Comparison of ENCODE assay signal across 18 cellular contexts in genomic region chr12:111558107-111558376, GRCh38. TPM values are rescaled to one million over a fixed set of nuclear protein-coding genes. Genes with fewer than 3 reads are reported as not detected.
DNase-seq lines count a peak whose midpoint lies in the region; ATAC-seq and TF ChIP-seq lines count a peak whose summit lies in the region.
"Had no signal": no experiment of that assay in that cellular context is flagged by ENCODE, and none has a peak within 500 bp of the region (broad histone marks: within the 10 kb centered on the region; RNA-seq: fewer than 3 reads in every experiment).

No MANE protein-coding gene starts in this region.

- H3K79me2 ChIP-seq in PC-3 (ENCODE audit: low read length) (peaks cover 87% of the 10 kb centered on the region), osteoblast (ENCODE audit: insufficient read depth, low read length) (peaks cover 98% of the 10 kb centered on the region)

- no peaks in the 10 kb centered on the region for H3K27me3 ChIP-seq in PC-3 (ENCODE audit: low read length)
- no peaks in the 10 kb centered on the region for H3K27me3 ChIP-seq in osteoblast (ENCODE audit: insufficient read depth, low read length)
- H3K27me3 ChIP-seq: upper lobe of right lung had no signal

- H3K4me3 ChIP-seq in PC-3 (ENCODE audit: low read length) (no peak overlapping the region), astrocyte of the cerebellum (ENCODE audit: low read depth, low read length) (no peak overlapping the region), osteoblast (ENCODE audit: insufficient read depth, low read length) (no peak overlapping the region)
- H3K4me3 ChIP-seq: lower lobe of right lung, psoas muscle, upper lobe of right lung had no signal

- no peak overlapping the region for H3K9ac ChIP-seq in PC-3 (ENCODE audit: low read length)

- no peaks in the 10 kb centered on the region for H3F3A ChIP-seq in PC-3 (ENCODE audit: low read length, unreplicated experiment)

- H3K4me2 ChIP-seq in PC-3 (ENCODE audit: low read length) (peak overlapping the region; percentile 61), osteoblast (ENCODE audit: insufficient read depth, low read length) (peak overlapping the region; percentile 61)

- no peaks in the 10 kb centered on the region for H3K9me2 ChIP-seq in PC-3 (replicated peaks; ENCODE audit: low read length)

- intact Hi-C loops in PC-3 (cut with micrococcal nuclease), result loop anchor here (5.0 kb wide), 1 partner anchor 39 kb away; the partner anchor contains the start of gene ATXN2

- no TSS peak for BruUV-seq in PC-3 (replicated peaks; lab: Mats Ljungman, UMichigan)

- in situ Hi-C loops in ACHN (cut with HindIII; ENCODE audit: low pct_ligation_motif_present, low pct_unique_long_range_greater_than_20kb, low sequenced_read_pairs), result no loop called here
- in situ Hi-C loops in astrocyte of the cerebellum (cut with HindIII; ENCODE audit: low sequenced_read_pairs), result no loop called here

- POLR2A ChIA-PET in PC-3 (lab: Charles Lee; ENCODE audit: unreplicated experiment), result no interaction called here

- no peak for TF ChIP-seq CTCF in PC-3 (conservative IDR thresholded peaks at IDR 0.05; ENCODE audit: low read depth, low read length)
- TF ChIP-seq CTCF in astrocyte of the cerebellum (IDR thresholded peaks at IDR 0.05; ENCODE audit: low read depth, low read length, missing control alignments), result no peak
- no peak for TF ChIP-seq CTCF in osteoblast (IDR thresholded peaks at IDR 0.05; ENCODE audit: extremely low read depth, low read depth, low read length)

- DNase-seq in ACHN (peak; percentile 60), PC-3 (no peak), astrocyte of the cerebellum (ENCODE audit: low read depth) (peak; percentile 34), osteoblast (ENCODE audit: insufficient read length, low spot score, missing footprints) (no peak), midbrain (lab: John Stamatoyannopoulos, UW) (no peak)
- no peak for DNase-seq in activated CD4-positive, alpha-beta T cell treated with anti-CD3 and anti-CD28 coated beads for 4 hours
- DNase-seq: Calu3, kidney, lower lobe of right lung, NCI-H1105 treated with DMSO at 0.1 percent for 48 hours, NCI-H2081, NCI-H82, psoas muscle, SHP77 treated with DMSO at 0.1 percent for 48 hours, substantia nigra, upper lobe of right lung had no signal

- H3K4me1 ChIP-seq in PC-3 (ENCODE audit: insufficient read depth, low read length) (peaks cover 18% of the 10 kb centered on the region), osteoblast (ENCODE audit: insufficient read depth, low read length) (peaks cover 36% of the 10 kb centered on the region)

- H3K9me3 ChIP-seq in PC-3 (ENCODE audit: low read length) (no peaks in the 10 kb centered on the region), osteoblast (ENCODE audit: low read depth, low read length) (no peaks in the 10 kb centered on the region)
- H3K9me3 ChIP-seq: lower lobe of right lung, psoas muscle, upper lobe of right lung had no signal

- ATAC-seq in PC-3 (no peak; the same call in 1 of the 2 replicates), GM18873 (IDR thresholded peaks at IDR 0.05; ENCODE audit: low FRiP score, unreplicated experiment) (no peak), HG02973 (IDR thresholded peaks at IDR 0.05; ENCODE audit: unreplicated experiment) (no peak)
- ATAC-seq: lower lobe of right lung, psoas muscle, upper lobe of right lung had no signal

- H3K36me3 ChIP-seq in PC-3 (ENCODE audit: low read depth, low read length), result no peaks in the 10 kb centered on the region
- H3K36me3 ChIP-seq in osteoblast (ENCODE audit: insufficient read depth, low read length), result no peaks in the 10 kb centered on the region
- H3K36me3 ChIP-seq: lower lobe of right lung, upper lobe of right lung had no signal

- H3K27ac ChIP-seq in PC-3 (ENCODE audit: low read length), result 0 out of 2 replicates have a peak overlapping the region, but pooled peaks have one; percentile 54
- H3K27ac ChIP-seq in osteoblast (ENCODE audit: low read depth, low read length), result peak overlapping the region; percentile 75
- H3K27ac ChIP-seq: lower lobe of right lung, psoas muscle, upper lobe of right lung had no signal

- H2AFZ ChIP-seq in PC-3 (ENCODE audit: low read length) (no peak overlapping the region), osteoblast (ENCODE audit: low read length) (no peak overlapping the region)

- no peaks in the 10 kb centered on the region for H4K20me1 ChIP-seq in PC-3 (ENCODE audit: low read length)
- peaks cover 24% of the 10 kb centered on the region for H4K20me1 ChIP-seq in osteoblast (ENCODE audit: insufficient read depth, low read length)

- CTCF ChIA-PET in PC-3 (lab: Charles Lee), result interaction anchor here (0.7 kb wide), 1 partner anchor 15 kb away, joined by 3 read pairs; no protein-coding TSS in a partner anchor

RNA-seq across cellular contexts. Expression of gene ATXN2, which starts 41.1 kb away (rescaled TPM):
- total RNA-seq in PC-3 (2014; rRNA removed), result 17.2 and 24.3 TPM in 2 replicates
- total RNA-seq in osteoblast, result 39.4 and 51.9 TPM in 2 replicates

Comparison
In these comparisons a context has a peak if more than half of its experiments do, and no peak if none do; other contexts are left out.
1. DNase-seq: peak in ACHN (single experiment) and astrocyte of the cerebellum (single experiment); none in PC-3 (single experiment), osteoblast (single experiment), activated CD4-positive, alpha-beta T cell treated with anti-CD3 and anti-CD28 coated beads for 4 hours (0 of 2) and midbrain (single experiment).